ENCODE assay signal across 11 cellular contexts in genomic region chr1:99943238-99943794, GRCh38. TPM values are rescaled to one million over a fixed set of nuclear protein-coding genes. Genes with fewer than 3 reads are reported as not detected.
DNase-seq lines count a peak whose midpoint lies in the region; ATAC-seq and TF ChIP-seq lines count a peak whose summit lies in the region.
"Had no signal": no experiment of that assay in that cellular context is flagged by ENCODE, and none has a peak within 500 bp of the region (broad histone marks: within the 10 kb centered on the region; RNA-seq: fewer than 3 reads in every experiment).

No MANE protein-coding gene starts in this region.

- peak overlapping the region; percentile 61 for H3K4me2 ChIP-seq in smooth muscle cell

- no peak overlapping the region for H3K9ac ChIP-seq in smooth muscle cell (ENCODE audit: low read depth)

- H3K9me3 Mint-ChIP-seq in activated CD4-positive, alpha-beta T cell treated with anti-CD3 and anti-CD28 coated beads, Interleukin-2, amount 10 ng/mL, durations not matched to agents 24 days and 14 days: no peaks in the 10 kb centered on the region
- H3K9me3 Mint-ChIP-seq in activated naive CD8-positive, alpha-beta T cell treated with anti-CD3 and anti-CD28 coated beads, Interleukin-2, amount 50 U/mL, for 24 hours: no peaks in the 10 kb centered on the region

- ATAC-seq in HG03439 (IDR thresholded peaks at IDR 0.05; ENCODE audit: unreplicated experiment): no peak
- ATAC-seq in activated naive CD8-positive, alpha-beta T cell treated with anti-CD3 and anti-CD28 coated beads, Interleukin-2, amount 50 U/mL, for 24 hours: no peak
- ATAC-seq: left ventricle myocardium superior had no signal

- peaks cover 5% of the 10 kb centered on the region for H3K4me1 ChIP-seq in smooth muscle cell (ENCODE audit: low read depth)

- no peaks in the 10 kb centered on the region for H3K4me1 Mint-ChIP-seq in activated CD4-positive, alpha-beta T cell treated with anti-CD3 and anti-CD28 coated beads, Interleukin-2, amount 10 ng/mL, durations not matched to agents 24 days and 14 days
- no peaks in the 10 kb centered on the region for H3K4me1 Mint-ChIP-seq in activated naive CD8-positive, alpha-beta T cell treated with anti-CD3 and anti-CD28 coated beads, Interleukin-2, amount 50 U/mL, for 24 hours

- TF ChIP-seq CTCF in smooth muscle cell (IDR thresholded peaks at IDR 0.05; ENCODE audit: borderline replicate concordance, insufficient read depth, poor library complexity, severe bottlenecking): no peak

- DNase-seq in activated CD4-positive, alpha-beta T cell treated with anti-CD3 and anti-CD28 coated beads, Interleukin-2, amount 10 ng/mL, durations not matched to agents 24 days and 14 days: peak; percentile 42
- DNase-seq in activated CD4-positive, alpha-beta T cell treated with anti-CD3 and anti-CD28 coated beads, Interleukin-2, amount 50 U/mL, for 48 hours: no peak
- DNase-seq in NCI-H460 (ENCODE audit: extremely low read depth, low read depth) (peak; percentile 4), erythroblast (lab: John Stamatoyannopoulos, UW) (peak; percentile 42 to 47), smooth muscle cell (lab: John Stamatoyannopoulos, UW; ENCODE audit: unreplicated experiment) (no peak), Kasumi-1 (lab: John Stamatoyannopoulos, UW) (no peak)
- no peak for DNase-seq in activated naive CD8-positive, alpha-beta T cell treated with anti-CD3 and anti-CD28 coated beads, Interleukin-2, amount 50 U/mL, for 24 hours
- DNase-seq: ACHN, left ventricle myocardium superior, tibial artery had no signal

- no peaks in the 10 kb centered on the region for H3K27me3 ChIP-seq in smooth muscle cell (ENCODE audit: low read depth)
- H3K27me3 ChIP-seq: tibial artery had no signal

- 38% methylated on average over 7 of the region's 7 CpGs for WGBS in smooth muscle cell (ENCODE audit: low lambda C conversion rate)

- no peaks in the 10 kb centered on the region for H3K36me3 ChIP-seq in smooth muscle cell (ENCODE audit: low read depth)
- H3K36me3 ChIP-seq: tibial artery had no signal

- H3K27me3 Mint-ChIP-seq in activated CD4-positive, alpha-beta T cell treated with anti-CD3 and anti-CD28 coated beads, Interleukin-2, amount 10 ng/mL, durations not matched to agents 24 days and 14 days: peaks cover 5% of the 10 kb centered on the region
- no peaks in the 10 kb centered on the region for H3K27me3 Mint-ChIP-seq in activated naive CD8-positive, alpha-beta T cell treated with anti-CD3 and anti-CD28 coated beads, Interleukin-2, amount 50 U/mL, for 24 hours

- H3F3A ChIP-seq in smooth muscle cell (ENCODE audit: low read depth): no peaks in the 10 kb centered on the region

- H3K4me3 Mint-ChIP-seq in activated CD4-positive, alpha-beta T cell treated with anti-CD3 and anti-CD28 coated beads, Interleukin-2, amount 10 ng/mL, durations not matched to agents 24 days and 14 days: no peak overlapping the region
- no peak overlapping the region for H3K4me3 Mint-ChIP-seq in activated naive CD8-positive, alpha-beta T cell treated with anti-CD3 and anti-CD28 coated beads, Interleukin-2, amount 50 U/mL, for 24 hours

- H3K9me3 ChIP-seq in smooth muscle cell (replicated peaks; ENCODE audit: low read depth): no peaks in the 10 kb centered on the region
- H3K9me3 ChIP-seq: tibial artery had no signal

- peak overlapping the region; percentile 6 for H3K27ac ChIP-seq in smooth muscle cell (ENCODE audit: low read depth)
- H3K27ac ChIP-seq: tibial artery had no signal

- H2AFZ ChIP-seq in smooth muscle cell (ENCODE audit: low read depth): peak overlapping the region; percentile 90

- no peaks in the 10 kb centered on the region for H3K36me3 Mint-ChIP-seq in activated CD4-positive, alpha-beta T cell treated with anti-CD3 and anti-CD28 coated beads, Interleukin-2, amount 10 ng/mL, durations not matched to agents 24 days and 14 days (ENCODE audit: low read depth)
- no peaks in the 10 kb centered on the region for H3K36me3 Mint-ChIP-seq in activated naive CD8-positive, alpha-beta T cell treated with anti-CD3 and anti-CD28 coated beads, Interleukin-2, amount 50 U/mL, for 24 hours (ENCODE audit: low read depth)

- intact Hi-C loops in activated CD4-positive, alpha-beta T cell treated with anti-CD3 and anti-CD28 coated beads, Interleukin-2, amount 10 ng/mL, durations not matched to agents 24 days and 14 days (cut with micrococcal nuclease): no loop called here

- no peak overlapping the region for H3K27ac Mint-ChIP-seq in activated CD4-positive, alpha-beta T cell treated with anti-CD3 and anti-CD28 coated beads, Interleukin-2, amount 10 ng/mL, durations not matched to agents 24 days and 14 days
- no peak overlapping the region for H3K27ac Mint-ChIP-seq in activated naive CD8-positive, alpha-beta T cell treated with anti-CD3 and anti-CD28 coated beads, Interleukin-2, amount 50 U/mL, for 24 hours

- no peaks in the 10 kb centered on the region for H3K79me2 ChIP-seq in smooth muscle cell (ENCODE audit: low read depth)

- H4K20me1 ChIP-seq in smooth muscle cell (ENCODE audit: low read depth): no peaks in the 10 kb centered on the region

- no peak overlapping the region for H3K4me3 ChIP-seq in smooth muscle cell
- H3K4me3 ChIP-seq: tibial artery had no signal

- TF ChIP-seq POLR2A in erythroblast (IDR thresholded peaks at IDR 0.05; ENCODE audit: low read length): no peak

RNA-seq across cellular contexts. Expression of gene SLC35A3, which starts 26.5 kb away (rescaled TPM):
- total RNA-seq in activated CD4-positive, alpha-beta T cell treated with anti-CD3 and anti-CD28 coated beads, Interleukin-2, amount 10 ng/mL, durations not matched to agents 24 days and 14 days: 15.7 and 17.4 TPM in 2 replicates
- total RNA-seq in NCI-H460 (2014; rRNA removed; shearing (Covaris generic)): 22.9 and 31.9 TPM in 2 replicates
- polyA plus RNA-seq in NCI-H460 (2014; cell fraction: nucleus; rRNA removed): 14.0 and 26.7 TPM in 2 replicates
- 33.5 and 38.2 TPM in 2 replicates for total RNA-seq in smooth muscle cell
- 8.2 and 10.2 TPM in 2 replicates for polyA plus RNA-seq in smooth muscle cell

Comparison
In these comparisons a context has a peak if more than half of its experiments do, and no peak if none do; other contexts are left out.
1. DNase-seq: peak in activated CD4-positive, alpha-beta T cell treated with anti-CD3 and anti-CD28 coated beads, Interleukin-2, amount 10 ng/mL, durations not matched to agents 24 days and 14 days (single experiment), NCI-H460 (single experiment) and erythroblast (2 of 2); none in activated CD4-positive, alpha-beta T cell treated with anti-CD3 and anti-CD28 coated beads, Interleukin-2, amount 50 U/mL, for 48 hours (0 of 2), smooth muscle cell (single experiment), activated naive CD8-positive, alpha-beta T cell treated with anti-CD3 and anti-CD28 coated beads, Interleukin-2, amount 50 U/mL, for 24 hours (single experiment) and Kasumi-1 (0 of 2).